8 cellular contexts compared by ENCODE assay signal in the genomic region with DNA sequence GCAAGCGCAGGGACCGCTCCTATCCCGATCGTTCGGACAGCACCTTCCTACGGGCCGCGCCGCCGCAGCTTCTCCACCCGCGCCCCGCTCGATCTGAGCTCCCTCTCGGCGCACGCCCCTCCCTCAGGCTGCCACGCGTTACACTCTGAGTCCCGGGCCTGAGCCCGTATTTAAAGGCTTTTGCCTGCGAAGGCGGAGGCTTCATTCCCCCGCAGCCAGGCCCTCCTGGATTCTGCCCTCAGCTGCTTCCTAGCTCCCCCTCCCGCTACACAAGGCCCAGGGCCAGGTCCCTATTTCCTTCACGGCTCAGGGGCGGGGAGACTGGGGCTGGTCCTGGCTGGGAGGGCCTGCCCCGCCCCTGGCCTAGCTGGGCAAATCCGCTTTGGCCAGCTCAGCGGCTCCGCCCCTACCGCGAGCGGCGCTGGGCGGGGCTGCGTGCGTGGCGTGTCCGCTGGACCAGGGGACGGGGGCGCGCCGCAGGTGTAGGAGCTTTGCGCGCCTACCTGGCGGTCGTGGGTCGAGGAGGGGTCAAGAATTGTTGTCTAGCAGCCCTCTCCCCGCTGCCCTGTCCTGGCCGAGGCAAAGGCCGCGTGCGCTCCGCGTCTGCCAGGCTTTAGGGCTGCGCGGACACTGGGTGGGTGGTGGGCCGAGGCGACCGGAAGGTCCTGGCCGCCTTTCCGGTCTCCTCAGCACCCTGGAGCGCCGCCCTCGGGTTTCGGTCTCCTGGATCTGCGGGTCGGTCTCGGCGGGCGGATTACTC. TPM values are rescaled to one million over a fixed set of nuclear protein-coding genes. Genes with fewer than 3 reads are reported as not detected.
DNase-seq lines count a peak whose midpoint lies in the region; ATAC-seq lines count a peak whose summit lies in the region.

A gene (minus strand): TSS at position 144 of the 760 bp plus-strand sequence. CDS start 5,927 bp downstream, outside the sequence.

- no peaks in the 10 kb centered on the region for H3K36me3 Mint-ChIP-seq in effector memory CD8-positive, alpha-beta T cell (ENCODE audit: insufficient read depth)
- peaks cover 16% of the 10 kb centered on the region for H3K36me3 Mint-ChIP-seq in memory B cell

- peak; percentile 96 for ATAC-seq in GM21360 (IDR thresholded peaks at IDR 0.05; ENCODE audit: unreplicated experiment)
- ATAC-seq in effector memory CD8-positive, alpha-beta T cell (replicated peaks), result peak; percentile 97
- ATAC-seq in memory B cell (ENCODE audit: low read depth), result peak; percentile 98

- DNase-seq in COR-L47 (lab: John Stamatoyannopoulos, UW) (peak; percentile 91), HT1080 (ENCODE audit: low read depth) (peak; percentile 96), NOMO-1 treated with DMSO at 0.1 percent for 48 hours (lab: John Stamatoyannopoulos, UW; ENCODE audit: unreplicated experiment) (peak; percentile 96), memory B cell (ENCODE audit: low spot score in 2 of 2) (peak; percentile 85 to 87)
- DNase-seq in activated CD8-positive, alpha-beta memory T cell treated with anti-CD3 and anti-CD28 coated beads for 4 hours (ENCODE audit: low read depth in 2 of 2), result peak; percentile 78 to 79
- DNase-seq in effector memory CD8-positive, alpha-beta T cell, result peak; percentile 84 to 89 (median 85)
- DNase-seq in stimulated activated CD8-positive, alpha-beta memory T cell treated with anti-CD3 and anti-CD28 coated beads, Interleukin-12 subunit alpha, Interleukin-12 subunit beta, amount 100 ng/mL, for 24 hours (ENCODE audit: extremely low read depth), result peak; percentile 75

- H3K27ac Mint-ChIP-seq in effector memory CD8-positive, alpha-beta T cell, result peak within 1 kb of the TSS; percentile 94 to 95
- peak within 1 kb of the TSS; percentile 94 for H3K27ac Mint-ChIP-seq in memory B cell

- H3K4me3 Mint-ChIP-seq in effector memory CD8-positive, alpha-beta T cell, result peak within 1 kb of the TSS; percentile 96 to 98
- peak within 1 kb of the TSS; percentile 96 for H3K4me3 Mint-ChIP-seq in memory B cell

- peaks cover 5 to 13% of the 10 kb centered on the region in 2 donors for H3K9me3 Mint-ChIP-seq in effector memory CD8-positive, alpha-beta T cell
- H3K9me3 Mint-ChIP-seq in memory B cell, result peaks cover 7% of the 10 kb centered on the region

- H3K27me3 Mint-ChIP-seq in effector memory CD8-positive, alpha-beta T cell, result no peaks in the 10 kb centered on the region
- H3K27me3 Mint-ChIP-seq in memory B cell, result no peaks in the 10 kb centered on the region

- peaks cover 13 to 14% of the 10 kb centered on the region in 2 donors for H3K4me1 Mint-ChIP-seq in effector memory CD8-positive, alpha-beta T cell (ENCODE audit: low read depth in 2 of 2)
- H3K4me1 Mint-ChIP-seq in memory B cell, result peaks cover 8% of the 10 kb centered on the region

RNA-seq across cellular contexts. Expression of the gene that starts here (rescaled TPM):
- 23.5 and 25.1 TPM in 2 replicates for total RNA-seq in HT1080 (2014; rRNA removed; shearing (Covaris generic))
- 26.8 and 28.2 TPM in 2 replicates for polyA plus RNA-seq in HT1080 (2015; cell fraction: cytosol; rRNA removed)
- 23.3 and 23.6 TPM in 2 replicates for polyA plus RNA-seq in HT1080 (2015; cell fraction: nucleus; rRNA removed)

Comparison
In these comparisons a context has a peak if more than half of its experiments do, and no peak if none do; other contexts are left out.
1. Peak in every context shown above with its lines: DNase-seq and ATAC-seq.